ENCODE assay signal across 20 cellular contexts in genomic region chr2:70484086-70484485, GRCh38.
"Had no signal": no experiment of that assay in that cellular context is flagged by ENCODE, and none has a peak within 500 bp of the region (broad histone marks: within the 10 kb centered on the region; RNA-seq: fewer than 3 reads in every experiment).

No MANE protein-coding gene starts in this region.

- H3K4me3 ChIP-seq: SJCRH30 had no signal

- FAIRE-seq: RCC 7860 had no signal

- H3K4me1 ChIP-seq: SJCRH30 had no signal

- DNase-seq: KBM-7, MV-4-11, NCI-H1048, NCI-H1105, NCI-H1417, NCI-H1436 treated with DMSO at 0.1 percent for 48 hours, NCI-H1694, NCI-H187 treated with DMSO at 0.1 percent for 48 hours, NCI-H2029 treated with DMSO at 0.1 percent for 48 hours, NCI-H2107, NCI-H226, NCI-H446, NCI-H510A, NCI-H524 treated with DMSO at 0.1 percent for 48 hours, NCI-H69, NCI-H774, RPMI8226, SHP77 treated with DMSO at 0.1 percent for 48 hours, SJCRH30 had no signal

- H3K27ac ChIP-seq: SJCRH30 had no signal

- H3K27me3 ChIP-seq: SJCRH30 had no signal

- H3K9me3 ChIP-seq: SJCRH30 had no signal

- H3K36me3 ChIP-seq: SJCRH30 had no signal
